Comparison of ENCODE assay signal across 9 cellular contexts in the genomic region with DNA sequence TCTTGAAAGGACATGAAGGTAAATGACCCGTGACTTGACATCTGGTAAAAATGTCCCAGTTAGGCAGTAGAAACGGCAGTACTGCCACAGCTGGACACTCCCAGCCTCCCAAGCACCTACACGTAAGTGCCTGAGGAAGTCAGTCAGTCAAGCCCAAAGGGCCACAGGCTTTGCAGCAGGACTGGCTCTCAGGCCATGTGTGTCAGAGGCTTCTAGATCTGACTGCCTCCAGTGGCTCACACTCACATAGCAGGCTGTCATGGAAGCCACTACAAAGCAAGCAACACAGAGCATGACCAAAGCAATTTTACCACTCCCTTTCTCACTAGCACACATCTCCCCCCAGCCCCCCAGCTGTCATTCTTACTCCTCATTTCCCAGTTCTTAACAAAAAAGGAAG.
A peak's percentile ranks its signal among the peaks of the same experiment; 100 is the strongest.
DNase-seq lines count a peak whose midpoint lies in the region; ATAC-seq and TF ChIP-seq lines count a peak whose summit lies in the region.
"Had no signal": no experiment of that assay in that cellular context is flagged by ENCODE, and none has a peak within 500 bp of the region (broad histone marks: within the 10 kb centered on the region; RNA-seq: fewer than 3 reads in every experiment).

No MANE protein-coding gene starts in this region.

- H3K4me1 ChIP-seq in RWPE2 (ENCODE audit: insufficient read depth, poor library complexity, severe bottlenecking) = no peaks in the 10 kb centered on the region
- H3K4me1 ChIP-seq: thyroid gland had no signal

- no peaks in the 10 kb centered on the region for H3K27me3 ChIP-seq in RWPE2 (ENCODE audit: insufficient read depth, poor library complexity, severe bottlenecking)
- H3K27me3 ChIP-seq: thyroid gland had no signal

- no peaks in the 10 kb centered on the region for H3K36me3 ChIP-seq in RWPE2 (ENCODE audit: low read depth)
- H3K36me3 ChIP-seq: thyroid gland had no signal

- no peak overlapping the region for H3K27ac ChIP-seq in RWPE2 (ENCODE audit: poor library complexity, severe bottlenecking)
- H3K27ac ChIP-seq: thyroid gland had no signal

- no peaks in the 10 kb centered on the region for H3K9me3 ChIP-seq in RWPE2 (ENCODE audit: severe bottlenecking)
- H3K9me3 ChIP-seq: thyroid gland had no signal

- peak; percentile 6 for DNase-seq in CD1c-positive myeloid dendritic cell (ENCODE audit: extremely low spot score)
- peak; percentile 32 for DNase-seq in GM20000 (ENCODE audit: low spot score)
- DNase-seq in RWPE2 (ENCODE audit: low spot score) = no peak
- peak; percentile 12 for DNase-seq in iris pigment epithelial cell (ENCODE audit: low read depth)
- no peak for DNase-seq in central memory CD4-positive, alpha-beta T cell
- no peak for DNase-seq in NCI-H1048 (lab: John Stamatoyannopoulos, UW)
- no peak for DNase-seq in stimulated activated CD4-positive, alpha-beta T cell treated with anti-CD3 and anti-CD28 coated beads, Interleukin-4, amount 100 ng/mL, for 4 hours

- no peak overlapping the region for H3K4me3 ChIP-seq in RWPE2 (ENCODE audit: severe bottlenecking)
- H3K4me3 ChIP-seq: thyroid gland had no signal

- ATAC-seq in RWPE2 (ENCODE audit: low read depth) (peak; percentile 44; the same call in 1 of the 3 replicates), GM19455 (IDR thresholded peaks at IDR 0.05; ENCODE audit: unreplicated experiment) (no peak)

- TF ChIP-seq CTCF in GM20000 (IDR thresholded peaks at IDR 0.05; ENCODE audit: extremely low read depth, missing control alignments) (peak; percentile 27), RWPE2 (IDR thresholded peaks at IDR 0.05; ENCODE audit: poor library complexity, severe bottlenecking) (no peak)

Comparison
In these comparisons a context has a peak if more than half of its experiments do, and no peak if none do; other contexts are left out.
1. DNase-seq: peak in CD1c-positive myeloid dendritic cell (single experiment), GM20000 (single experiment) and iris pigment epithelial cell (single experiment); none in RWPE2 (single experiment), central memory CD4-positive, alpha-beta T cell (single experiment), NCI-H1048 (single experiment) and stimulated activated CD4-positive, alpha-beta T cell treated with anti-CD3 and anti-CD28 coated beads, Interleukin-4, amount 100 ng/mL, for 4 hours (0 of 2).